In the genomic region with DNA sequence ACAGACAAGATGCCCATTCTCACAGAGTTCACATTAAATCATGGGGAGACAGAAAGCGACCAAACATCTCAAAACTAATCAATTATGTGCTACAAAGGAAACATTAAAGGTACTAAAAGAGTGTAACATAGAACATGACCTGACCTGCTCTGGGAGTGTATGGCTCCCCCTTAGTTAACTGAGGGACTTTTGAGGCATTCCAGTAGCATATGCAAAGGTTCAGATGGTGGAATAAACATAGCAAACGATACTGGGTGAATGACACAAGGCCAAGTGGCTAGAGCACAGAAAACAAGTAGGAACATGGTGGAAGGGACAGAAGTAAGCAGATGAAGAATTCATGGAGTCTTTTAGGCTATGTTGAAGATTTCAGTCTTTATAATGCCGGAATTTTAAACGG, we compare ENCODE assay signal across 19 cellular contexts. TPM values are rescaled to one million over a fixed set of nuclear protein-coding genes. Genes with fewer than 3 reads are reported as not detected.
A peak's percentile ranks its signal among the peaks of the same experiment; 100 is the strongest.
DNase-seq lines count a peak whose midpoint lies in the region; ATAC-seq and TF ChIP-seq lines count a peak whose summit lies in the region.
"Had no signal": no experiment of that assay in that cellular context is flagged by ENCODE, and none has a peak within 500 bp of the region (broad histone marks: within the 10 kb centered on the region; RNA-seq: fewer than 3 reads in every experiment).

No MANE protein-coding gene starts in this region.

- peak overlapping the region; percentile 3 for H3K4me2 ChIP-seq in Karpas-422 (ENCODE audit: low read depth, low read length, poor library complexity, severe bottlenecking)

- no peaks in the 10 kb centered on the region for H3K27me3 Mint-ChIP-seq in activated T-cell treated with anti-CD3 and anti-CD28 coated beads, Interleukin-2, amount 50 U/mL, for 72 hours (ENCODE audit: low read depth)
- H3K27me3 Mint-ChIP-seq in endodermal cell (ENCODE audit: insufficient read depth) = no peaks in the 10 kb centered on the region

- peaks cover 65% of the 10 kb centered on the region for H3K4me1 Mint-ChIP-seq in activated T-cell treated with anti-CD3 and anti-CD28 coated beads, Interleukin-2, amount 50 U/mL, for 72 hours (ENCODE audit: low read depth)
- peaks cover 25% of the 10 kb centered on the region for H3K4me1 Mint-ChIP-seq in endodermal cell

- no peak overlapping the region for H2AFZ ChIP-seq in Karpas-422 (ENCODE audit: low read length)

- H3K79me2 ChIP-seq in Karpas-422 (ENCODE audit: low read length) = peaks cover 100% of the 10 kb centered on the region

- H3K9me2 ChIP-seq in Karpas-422 (replicated peaks; ENCODE audit: insufficient read depth, low read length) = no peaks in the 10 kb centered on the region

- no peaks in the 10 kb centered on the region for H3K9me3 Mint-ChIP-seq in activated T-cell treated with anti-CD3 and anti-CD28 coated beads, Interleukin-2, amount 50 U/mL, for 72 hours
- H3K9me3 Mint-ChIP-seq in endodermal cell = no peaks in the 10 kb centered on the region
- H3K9me3 Mint-ChIP-seq: nephron; stimulated activated effector memory CD8-positive, alpha-beta T cell treated with anti-CD3 and anti-CD28 coated beads, Interleukin-12 subunit alpha, Interleukin-12 subunit beta, amount 100 ng/mL, for 72 hours had no signal

- no peak overlapping the region for H3K27ac ChIP-seq in Karpas-422 (ENCODE audit: low read length)
- H3K27ac ChIP-seq in endodermal cell (ENCODE audit: low read depth, low read length) = peak overlapping the region; percentile 9
- peak overlapping the region; percentile 17 for H3K27ac ChIP-seq in psoas muscle

- H3K27me3 ChIP-seq in Karpas-422 (ENCODE audit: low read length) (no peaks in the 10 kb centered on the region), endodermal cell (ENCODE audit: control insufficient read depth, insufficient read depth, low read length, poor library complexity, severe bottlenecking) (no peaks in the 10 kb centered on the region), psoas muscle (ENCODE audit: insufficient read depth in 3 of 3, low read length in 2 of 3) (no peaks in the 10 kb centered on the region)

- DNase-seq in activated T-cell treated with anti-CD3 and anti-CD28 coated beads, Interleukin-2, amount 50 U/mL, for 72 hours = no peak
- DNase-seq in activated T-cell treated with anti-CD3 and anti-CD28 coated beads, Interleukin-2, amount 50 U/mL, for 48 hours = no peak
- DNase-seq in Karpas-422 (no peak), endodermal cell (no peak), psoas muscle (no peak), NCI-H226 (no peak), NCI-H128 (lab: John Stamatoyannopoulos, UW; ENCODE audit: unreplicated experiment) (no peak)
- no peak for DNase-seq in activated effector memory CD4-positive, alpha-beta T cell treated with Interleukin-2 at 50 U/mL for 16 hours
- DNase-seq: activated CD4-positive, alpha-beta T cell treated with anti-CD3 and anti-CD28 coated beads for 1 hour; activated T-cell treated with anti-CD3 and anti-CD28 coated beads for 4 hours; EL; MV-4-11; NCI-H2107; NCI-H748 treated with DMSO at 0.1 percent for 48 hours; PC-3; T1000 had no signal

- H3K4me3 ChIP-seq in Karpas-422 (ENCODE audit: low read length) (no peak overlapping the region), endodermal cell (ENCODE audit: low read length) (no peak overlapping the region), psoas muscle (no peak overlapping the region)
- H3K4me3 ChIP-seq: lung had no signal

- H3K9me3 ChIP-seq in Karpas-422 (ENCODE audit: low read length) (no peaks in the 10 kb centered on the region), endodermal cell (ENCODE audit: control insufficient read depth, low read length) (no peaks in the 10 kb centered on the region), psoas muscle (no peaks in the 10 kb centered on the region)

- no peak overlapping the region for H3K9ac ChIP-seq in Karpas-422 (ENCODE audit: low read length)
- H3K9ac ChIP-seq in endodermal cell (ENCODE audit: extremely low read depth, low read length, poor library complexity, severe bottlenecking) = no peak overlapping the region

- TF ChIP-seq CTCF in endodermal cell (conservative IDR thresholded peaks at IDR 0.05) (no peak), psoas muscle (IDR thresholded peaks at IDR 0.05) (no peak)

- WGBS in endodermal cell (ENCODE audit: insufficient coverage in 1 of 2, insufficient read length in 1 of 2), 2 experiments = 92 to 93% methylated on average over 3 to 4 of the region's 4 CpGs
- 72 to 79% (median 75%) methylated on average over 4 of the region's 4 CpGs for WGBS in psoas muscle, 3 donors

- intact Hi-C loops in psoas muscle (cut with DNase I) = loop anchor here in 1 of 2 donors (5.0 kb wide), 1 partner anchor 38 kb away; no protein-coding TSS in a partner anchor

- H3K36me3 Mint-ChIP-seq in activated T-cell treated with anti-CD3 and anti-CD28 coated beads, Interleukin-2, amount 50 U/mL, for 72 hours (ENCODE audit: insufficient read depth in 2 of 2) = peaks cover 0 to 9% of the 10 kb centered on the region in 2 donors
- H3K36me3 Mint-ChIP-seq in endodermal cell (ENCODE audit: low read depth) = no peaks in the 10 kb centered on the region
- H3K36me3 Mint-ChIP-seq: stimulated activated effector memory CD8-positive, alpha-beta T cell treated with anti-CD3 and anti-CD28 coated beads, Interleukin-12 subunit alpha, Interleukin-12 subunit beta, amount 100 ng/mL, for 72 hours had no signal

- peaks cover 3% of the 10 kb centered on the region; the same call in 1 of the 2 replicates for H3K36me3 ChIP-seq in Karpas-422 (ENCODE audit: insufficient read depth, low read length)
- peaks cover 13% of the 10 kb centered on the region for H3K36me3 ChIP-seq in endodermal cell (ENCODE audit: control insufficient read depth, insufficient read depth, low read length)
- no peaks in the 10 kb centered on the region for H3K36me3 ChIP-seq in psoas muscle (ENCODE audit: insufficient read depth in 1 of 2, low read depth in 1 of 2)

- H3K4me1 ChIP-seq in Karpas-422 (ENCODE audit: low read length) (peaks cover 84% of the 10 kb centered on the region), endodermal cell (ENCODE audit: control insufficient read depth, insufficient read depth, low read length) (no peaks in the 10 kb centered on the region), psoas muscle (peaks cover 97% of the 10 kb centered on the region)

- H3K27ac Mint-ChIP-seq in activated T-cell treated with anti-CD3 and anti-CD28 coated beads, Interleukin-2, amount 50 U/mL, for 72 hours = peak overlapping the region; percentile 43
- H3K27ac Mint-ChIP-seq in endodermal cell = no peak overlapping the region
- H3K27ac Mint-ChIP-seq: nephron; stimulated activated effector memory CD8-positive, alpha-beta T cell treated with anti-CD3 and anti-CD28 coated beads, Interleukin-12 subunit alpha, Interleukin-12 subunit beta, amount 100 ng/mL, for 72 hours had no signal

- H4K20me1 ChIP-seq in Karpas-422 (ENCODE audit: insufficient read depth, low read depth, low read length) = peaks cover 85% of the 10 kb centered on the region

- peak overlapping the region in 1 of 2 donors; percentile 58 for H3K4me3 Mint-ChIP-seq in activated T-cell treated with anti-CD3 and anti-CD28 coated beads, Interleukin-2, amount 50 U/mL, for 72 hours
- H3K4me3 Mint-ChIP-seq in endodermal cell = no peak overlapping the region
- H3K4me3 Mint-ChIP-seq: nephron; stimulated activated effector memory CD8-positive, alpha-beta T cell treated with anti-CD3 and anti-CD28 coated beads, Interleukin-12 subunit alpha, Interleukin-12 subunit beta, amount 100 ng/mL, for 72 hours had no signal

- no peak for ATAC-seq in activated T-cell treated with anti-CD3 and anti-CD28 coated beads, Interleukin-2, amount 50 U/mL, for 72 hours (replicated peaks in 1 of 2)
- ATAC-seq in psoas muscle = no peak
- ATAC-seq: PC-3; stimulated activated effector memory CD8-positive, alpha-beta T cell treated with anti-CD3 and anti-CD28 coated beads, Interleukin-12 subunit alpha, Interleukin-12 subunit beta, amount 100 ng/mL, for 72 hours had no signal

RNA-seq across cellular contexts. Expression of gene PPP3R1, which starts 11.9 kb away (rescaled TPM):
- 10 to 100 TPM; 81.1 to 83.8 TPM for total RNA-seq in activated T-cell treated with anti-CD3 and anti-CD28 coated beads, Interleukin-2, amount 50 U/mL, for 72 hours
- 24.1 and 55.9 TPM in 2 replicates for total RNA-seq in Karpas-422 (2014; rRNA removed; shearing (Covaris generic); ENCODE audit: low replicate concordance)
- total RNA-seq in endodermal cell = 10 to 100 TPM; 57.4 to 59.5 TPM
- 46.4 TPM for polyA plus RNA-seq in endodermal cell (2013, experiment 1 of 2)
- polyA plus RNA-seq in endodermal cell (2013, experiment 2 of 2) = 44.5 TPM
- total RNA-seq in psoas muscle = 10 to 100 TPM; 45.7 to 69.4 (median 52.5) TPM
- polyA plus RNA-seq in psoas muscle = 10 to 100 TPM; 19.2 to 45.6 (median 26.0) TPM
